ENCODE assay signal across 8 cellular contexts in the genomic region with DNA sequence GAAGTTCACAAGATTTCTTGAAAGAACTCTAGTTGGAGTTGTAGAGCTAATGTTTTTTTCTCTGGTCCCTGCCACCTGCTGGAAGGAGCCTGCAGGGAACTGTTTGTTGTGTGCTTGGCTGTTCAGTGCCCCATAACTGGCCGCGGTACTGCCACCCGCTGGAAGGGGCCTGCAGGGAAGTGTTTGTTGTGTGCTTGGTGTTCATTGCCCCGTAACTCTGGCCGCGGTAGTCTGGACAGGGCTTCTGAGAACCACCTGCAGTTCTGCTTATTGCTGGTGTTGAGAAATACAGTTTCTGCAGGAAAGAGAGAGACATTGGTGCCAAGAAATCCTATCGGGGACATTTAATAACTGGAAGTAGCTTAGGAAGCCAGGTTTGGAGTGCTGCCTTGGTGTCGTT. TPM values are rescaled to one million over a fixed set of nuclear protein-coding genes. Genes with fewer than 3 reads are reported as not detected.
DNase-seq lines count a peak whose midpoint lies in the region; ATAC-seq and TF ChIP-seq lines count a peak whose summit lies in the region.

No MANE protein-coding gene starts in this region.

- H3K27me3 ChIP-seq in breast epithelium, result no peaks in the 10 kb centered on the region

- peak; percentile 52 to 77 for DNase-seq in NCI-H2081 (lab: John Stamatoyannopoulos, UW)
- no peak for DNase-seq in NCI-H2081 treated with DMSO at 0.1 percent for 48 hours (lab: John Stamatoyannopoulos, UW)
- peak; percentile 60 for DNase-seq in NCI-H2196 (lab: John Stamatoyannopoulos, UW; ENCODE audit: unreplicated experiment)
- DNase-seq in breast epithelium (ENCODE audit: low spot score in 2 of 2), result peak in 1 of 2 donors; percentile 59
- DNase-seq in kidney tubule cell (ENCODE audit: low spot score), result peak; percentile 69
- no peak for DNase-seq in GF-D8 (lab: John Stamatoyannopoulos, UW)
- no peak for DNase-seq in activated naive CD8-positive, alpha-beta T cell treated with anti-CD3 and anti-CD28 coated beads for 36 hours

- peak in 2 of 3 donors; percentile 36 to 45 for TF ChIP-seq CTCF in breast epithelium (IDR thresholded peaks at IDR 0.05)

- H3K4me1 Mint-ChIP-seq in activated naive CD8-positive, alpha-beta T cell treated with anti-CD3 and anti-CD28 coated beads for 36 hours, result no peaks in the 10 kb centered on the region

- intact Hi-C loops in breast epithelium (cut with DNase I; ENCODE audit: low total_unique reads), result no loop called here

- H3K27me3 Mint-ChIP-seq in activated naive CD8-positive, alpha-beta T cell treated with anti-CD3 and anti-CD28 coated beads for 36 hours, result peaks cover 39% of the 10 kb centered on the region

- no peaks in the 10 kb centered on the region for H3K9me3 ChIP-seq in breast epithelium

- H3K4me3 Mint-ChIP-seq in activated naive CD8-positive, alpha-beta T cell treated with anti-CD3 and anti-CD28 coated beads for 36 hours, result no peak overlapping the region

- H3K27ac ChIP-seq in breast epithelium, result no peak overlapping the region

- no peak for TF ChIP-seq POLR2A in breast epithelium (IDR thresholded peaks at IDR 0.05)

- H3K27ac Mint-ChIP-seq in activated naive CD8-positive, alpha-beta T cell treated with anti-CD3 and anti-CD28 coated beads for 36 hours, result no peak overlapping the region

- H3K36me3 Mint-ChIP-seq in activated naive CD8-positive, alpha-beta T cell treated with anti-CD3 and anti-CD28 coated beads for 36 hours, result no peaks in the 10 kb centered on the region

- no peak overlapping the region for H3K4me3 ChIP-seq in breast epithelium

- H3K4me1 ChIP-seq in breast epithelium, result peaks cover 5 to 10% of the 10 kb centered on the region in 2 donors

- H3K36me3 ChIP-seq in breast epithelium, result no peaks in the 10 kb centered on the region

- no peak for ATAC-seq in GM21526 (IDR thresholded peaks at IDR 0.05; ENCODE audit: low FRiP score, unreplicated experiment)

- H3K9me3 Mint-ChIP-seq in activated naive CD8-positive, alpha-beta T cell treated with anti-CD3 and anti-CD28 coated beads for 36 hours, result no peaks in the 10 kb centered on the region

RNA-seq across cellular contexts. Expression of gene AGAP1, which starts 58.1 kb away (rescaled TPM):
- 10 to 100 TPM; 19.7 to 27.1 (median 25.9) TPM for total RNA-seq in breast epithelium
- total RNA-seq in activated naive CD8-positive, alpha-beta T cell treated with anti-CD3 and anti-CD28 coated beads for 36 hours, result 1 to 10 TPM in 1 of 2 experiments, under 1 TPM in 1; 0.89 to 1.4 TPM

Comparison
In these comparisons a context has a peak if more than half of its experiments do, and no peak if none do; other contexts are left out.
1. DNase-seq: peak in NCI-H2081 (2 of 2), NCI-H2196 (single experiment) and kidney tubule cell (single experiment); none in NCI-H2081 treated with DMSO at 0.1 percent for 48 hours (single experiment), GF-D8 (single experiment) and activated naive CD8-positive, alpha-beta T cell treated with anti-CD3 and anti-CD28 coated beads for 36 hours (single experiment).
2. RNA of gene AGAP1, which starts 58.1 kb away (total RNA-seq): 19.7 to 27.1 TPM in breast epithelium; 0.89 to 1.4 TPM in activated naive CD8-positive, alpha-beta T cell treated with anti-CD3 and anti-CD28 coated beads for 36 hours; every median in the first group is over 4 times any median in the second.